ENCODE assay signal across 26 cellular contexts in the genomic region with DNA sequence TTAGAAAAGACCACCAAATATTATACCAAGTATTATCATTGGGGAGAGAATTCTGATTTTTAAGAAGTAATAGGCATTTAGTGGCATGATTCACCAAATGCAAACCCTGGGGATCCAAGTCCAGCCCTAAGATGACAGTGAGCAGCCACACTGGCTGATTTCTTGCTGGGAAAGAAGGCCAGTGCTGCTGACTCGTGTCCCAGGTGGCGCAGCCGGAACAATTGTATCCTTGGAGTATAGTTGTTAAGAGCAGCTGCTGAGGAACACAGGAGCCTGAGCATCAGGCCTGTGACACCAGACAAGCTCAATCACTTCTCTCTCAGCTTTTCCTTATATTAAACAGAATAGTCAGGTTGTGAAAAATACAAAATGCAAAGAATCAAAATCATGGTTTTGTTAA. TPM values are rescaled to one million over a fixed set of nuclear protein-coding genes. Genes with fewer than 3 reads are reported as not detected.
"Had no signal": no experiment of that assay in that cellular context is flagged by ENCODE, and none has a peak within 500 bp of the region (broad histone marks: within the 10 kb centered on the region; RNA-seq: fewer than 3 reads in every experiment).

No MANE protein-coding gene starts in this region.

- H3K27me3 Mint-ChIP-seq: activated CD4-positive, alpha-beta memory T cell treated with anti-CD3 and anti-CD28 coated beads, Interleukin-2, amount 10 ng/mL, durations not matched to agents 7 days and 5 days; activated CD4-positive, alpha-beta T cell treated with anti-CD3 and anti-CD28 coated beads, Interleukin-2, amount 10 ng/mL, durations not matched to agents 7 days and 5 days; activated naive CD4-positive, alpha-beta T cell treated with anti-CD3 and anti-CD28 coated beads, Interleukin-2, amount 50 U/mL, for 24 hours; activated naive CD8-positive, alpha-beta T cell treated with anti-CD3 and anti-CD28 coated beads, Interleukin-2, amount 50 U/mL, for 24 hours; activated T-cell treated with anti-CD3 and anti-CD28 coated beads, Interleukin-2, amount 50 U/mL, for 24 hours; stimulated activated naive CD8-positive, alpha-beta T cell treated with anti-CD3 and anti-CD28 coated beads, Interleukin-15, Interleukin-2, amounts not matched to agents 100 ng/mL and 50 ng/mL, for 24 hours; T-helper 17 cell had no signal

- DNase-seq: activated CD4-positive, alpha-beta memory T cell treated with anti-CD3 and anti-CD28 coated beads, Interleukin-2, amount 10 ng/mL, durations not matched to agents 7 days and 5 days; activated CD4-positive, alpha-beta T cell treated with anti-CD3 and anti-CD28 coated beads for 1 hour; activated CD4-positive, alpha-beta T cell treated with anti-CD3 and anti-CD28 coated beads, Interleukin-2, amount 10 ng/mL, durations not matched to agents 7 days and 5 days; activated CD8-positive, alpha-beta memory T cell treated with anti-CD3 and anti-CD28 coated beads, Interleukin-2, amount 50 U/mL, for 48 hours; activated naive CD8-positive, alpha-beta T cell treated with anti-CD3 and anti-CD28 coated beads, Interleukin-2, amount 50 U/mL, for 24 hours; activated T-cell treated with anti-CD3 and anti-CD28 coated beads, Interleukin-2, amount 50 U/mL, for 24 hours; amygdala; central memory CD4-positive, alpha-beta T cell; endodermal cell; foreskin melanocyte; left ventricle myocardium inferior; natural killer cell; right lobe of liver; stimulated activated CD4-positive, alpha-beta T cell treated with anti-CD3 and anti-CD28 coated beads, Interleukin-4, amount 100 ng/mL, for 24 hours; T-helper 17 cell; trophoblast cell; uterus had no signal

- H3K36me3 Mint-ChIP-seq: activated naive CD4-positive, alpha-beta T cell treated with anti-CD3 and anti-CD28 coated beads, Interleukin-2, amount 50 U/mL, for 24 hours; natural killer cell; stimulated activated effector memory CD8-positive, alpha-beta T cell treated with anti-CD3 and anti-CD28 coated beads, Interleukin-12 subunit alpha, Interleukin-12 subunit beta, amount 100 ng/mL, for 72 hours; WTC11 had no signal

- H3K9me3 ChIP-seq: breast epithelium, left ventricle myocardium inferior, right lobe of liver, thoracic aorta, uterus had no signal

- H3K36me3 ChIP-seq: breast epithelium, left ventricle myocardium inferior, right lobe of liver, thoracic aorta, uterus had no signal

- H3K27me3 ChIP-seq: breast epithelium, right lobe of liver, uterus had no signal

- H3K4me3 ChIP-seq: breast epithelium, left ventricle myocardium inferior, lung, right lobe of liver, thoracic aorta, uterus had no signal

- H3K9me3 Mint-ChIP-seq: activated CD4-positive, alpha-beta T cell treated with anti-CD3 and anti-CD28 coated beads, Interleukin-2, amount 10 ng/mL, durations not matched to agents 7 days and 5 days; activated naive CD4-positive, alpha-beta T cell treated with anti-CD3 and anti-CD28 coated beads, Interleukin-2, amount 50 U/mL, for 24 hours; endodermal cell; WTC11 had no signal

- H3K4me3 Mint-ChIP-seq: activated CD4-positive, alpha-beta memory T cell treated with anti-CD3 and anti-CD28 coated beads, Interleukin-2, amount 10 ng/mL, durations not matched to agents 7 days and 5 days; activated CD4-positive, alpha-beta T cell treated with anti-CD3 and anti-CD28 coated beads, Interleukin-2, amount 10 ng/mL, durations not matched to agents 7 days and 5 days; activated naive CD4-positive, alpha-beta T cell treated with anti-CD3 and anti-CD28 coated beads, Interleukin-2, amount 50 U/mL, for 24 hours; activated naive CD8-positive, alpha-beta T cell treated with anti-CD3 and anti-CD28 coated beads, Interleukin-2, amount 50 U/mL, for 24 hours; activated T-cell treated with anti-CD3 and anti-CD28 coated beads, Interleukin-2, amount 50 U/mL, for 24 hours; endodermal cell; natural killer cell; stimulated activated effector memory CD8-positive, alpha-beta T cell treated with anti-CD3 and anti-CD28 coated beads, Interleukin-12 subunit alpha, Interleukin-12 subunit beta, amount 100 ng/mL, for 72 hours; stimulated activated naive CD8-positive, alpha-beta T cell treated with anti-CD3 and anti-CD28 coated beads, Interleukin-15, Interleukin-2, amounts not matched to agents 100 ng/mL and 50 ng/mL, for 24 hours; T-helper 17 cell; WTC11 had no signal

- H3K4me1 Mint-ChIP-seq: activated CD4-positive, alpha-beta memory T cell treated with anti-CD3 and anti-CD28 coated beads, Interleukin-2, amount 10 ng/mL, durations not matched to agents 7 days and 5 days; activated CD4-positive, alpha-beta T cell treated with anti-CD3 and anti-CD28 coated beads, Interleukin-2, amount 10 ng/mL, durations not matched to agents 7 days and 5 days; activated naive CD4-positive, alpha-beta T cell treated with anti-CD3 and anti-CD28 coated beads, Interleukin-2, amount 50 U/mL, for 24 hours; activated naive CD8-positive, alpha-beta T cell treated with anti-CD3 and anti-CD28 coated beads, Interleukin-2, amount 50 U/mL, for 24 hours; natural killer cell; stimulated activated effector memory CD8-positive, alpha-beta T cell treated with anti-CD3 and anti-CD28 coated beads, Interleukin-12 subunit alpha, Interleukin-12 subunit beta, amount 100 ng/mL, for 72 hours; T-helper 17 cell had no signal

- H3K27ac ChIP-seq: breast epithelium, left ventricle myocardium inferior, right lobe of liver, thoracic aorta, uterus had no signal

- H3K27ac Mint-ChIP-seq: activated CD4-positive, alpha-beta memory T cell treated with anti-CD3 and anti-CD28 coated beads, Interleukin-2, amount 10 ng/mL, durations not matched to agents 7 days and 5 days; activated CD4-positive, alpha-beta T cell treated with anti-CD3 and anti-CD28 coated beads, Interleukin-2, amount 10 ng/mL, durations not matched to agents 7 days and 5 days; activated naive CD4-positive, alpha-beta T cell treated with anti-CD3 and anti-CD28 coated beads, Interleukin-2, amount 50 U/mL, for 24 hours; activated naive CD8-positive, alpha-beta T cell treated with anti-CD3 and anti-CD28 coated beads, Interleukin-2, amount 50 U/mL, for 24 hours; activated T-cell treated with anti-CD3 and anti-CD28 coated beads, Interleukin-2, amount 50 U/mL, for 24 hours; endodermal cell; natural killer cell; stimulated activated effector memory CD8-positive, alpha-beta T cell treated with anti-CD3 and anti-CD28 coated beads, Interleukin-12 subunit alpha, Interleukin-12 subunit beta, amount 100 ng/mL, for 72 hours; stimulated activated naive CD8-positive, alpha-beta T cell treated with anti-CD3 and anti-CD28 coated beads, Interleukin-15, Interleukin-2, amounts not matched to agents 100 ng/mL and 50 ng/mL, for 24 hours; T-helper 17 cell; WTC11 had no signal

- H3K4me1 ChIP-seq: breast epithelium, left ventricle myocardium inferior, right lobe of liver, uterus had no signal

RNA-seq across cellular contexts. Expression of a gene that starts 48.5 kb away (rescaled TPM):
- total RNA-seq: activated CD4-positive, alpha-beta memory T cell treated with anti-CD3 and anti-CD28 coated beads, Interleukin-2, amount 10 ng/mL, durations not matched to agents 7 days and 5 days; activated CD4-positive, alpha-beta T cell treated with anti-CD3 and anti-CD28 coated beads, Interleukin-2, amount 10 ng/mL, durations not matched to agents 7 days and 5 days; glomerular endothelial cell; osteoblast had no signal
